1 cellular context compared by ENCODE assay signal in the genomic region with DNA sequence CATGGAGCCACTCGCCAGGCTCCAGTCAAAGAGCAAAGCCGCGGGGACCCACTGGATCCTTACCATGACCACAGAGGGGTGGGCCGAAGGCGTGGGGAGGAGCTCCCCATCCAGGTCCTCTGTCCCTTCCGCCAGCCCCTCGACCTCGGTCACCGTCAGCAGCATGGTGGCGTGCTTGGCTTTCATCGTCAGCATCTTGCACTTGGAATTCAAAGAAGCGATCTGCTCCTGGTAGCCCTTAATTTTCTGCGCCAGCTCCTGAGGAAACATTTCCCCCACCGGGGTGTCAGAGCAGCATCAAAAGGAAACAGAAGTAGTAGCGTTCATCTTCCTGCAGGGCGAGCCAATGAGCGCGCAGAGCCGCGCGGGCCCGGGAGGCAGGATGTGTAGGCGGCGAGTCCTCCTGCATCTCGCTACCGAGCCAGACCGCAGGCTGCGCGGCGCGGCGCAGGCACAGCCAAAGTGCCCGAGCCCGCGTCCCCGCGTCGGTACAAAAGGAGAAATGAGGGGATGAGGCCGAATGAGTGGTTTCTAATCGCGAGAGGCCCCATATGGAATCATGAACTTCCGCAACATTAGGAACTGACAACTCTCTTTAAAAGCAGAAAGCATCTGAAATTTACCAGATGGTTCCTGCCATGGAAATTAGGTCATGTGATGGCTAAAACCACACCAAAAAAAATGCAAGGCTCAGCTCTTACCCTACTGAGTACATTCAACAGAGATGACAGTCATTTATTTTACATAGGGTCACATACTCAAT.
TF ChIP-seq lines count a peak whose summit lies in the region.

No MANE protein-coding gene starts in this region.

TF ChIP-seq in H1, 55 proteins besides CTCF, POLR2A, EP300 and RAD21:
- TF ChIP-seq GABPA (IDR thresholded peaks at IDR 0.05; ENCODE audit: borderline replicate concordance, insufficient read depth, low read length) (peak; percentile 70; the same call in 1 of the 2 replicates), POLR2AphosphoS5 (IDR thresholded peaks at IDR 0.05; ENCODE audit: low read depth, low read length) (peak; percentile 61; the same call in 1 of the 2 replicates), SIRT6 (IDR thresholded peaks at IDR 0.05; ENCODE audit: low read length) (no peak), NRF1 (IDR thresholded peaks at IDR 0.05; ENCODE audit: low read depth, low read length) (0 out of 2 replicates have a peak, but pooled peaks have one; percentile 2), JUN (IDR thresholded peaks at IDR 0.05; ENCODE audit: low read depth, low read length) (no peak), HDAC2 (IDR thresholded peaks at IDR 0.05; ENCODE audit: borderline replicate concordance in 1 of 2, low read depth in 2 of 2, low read length in 2 of 2) (0 out of 4 replicates have a peak, but pooled peaks of 1 of the 2 experiments have one; percentile 12), NANOG (IDR thresholded peaks at IDR 0.05; ENCODE audit: insufficient read depth, low read depth, low read length, poor library complexity, severe bottlenecking) (no peak), YY1 (IDR thresholded peaks at IDR 0.05; ENCODE audit: low read depth, low read length) (0 out of 2 replicates have a peak, but pooled peaks have one; percentile 48), POU5F1 (IDR thresholded peaks at IDR 0.05; ENCODE audit: low read depth, low read length) (no peak), TBP (IDR thresholded peaks at IDR 0.05; ENCODE audit: low read depth, low read length) (peak; percentile 45; the same call in 1 of the 2 replicates), KDM4A (IDR thresholded peaks at IDR 0.05; ENCODE audit: low read depth, low read length, severe bottlenecking) (peak; percentile 67), TAF1 (IDR thresholded peaks at IDR 0.05; ENCODE audit: low read depth, low read length) (peak; percentile 71), TAF7 (optimal IDR thresholded peaks at IDR 0.05; ENCODE audit: borderline replicate concordance, low read depth, low read length) (peak; percentile 72), RBBP5 (IDR thresholded peaks at IDR 0.05; ENCODE audit: borderline replicate concordance, low read depth, low read length) (peak; percentile 74; the same call in 1 of the 2 replicates), CTBP2 (IDR thresholded peaks at IDR 0.05; ENCODE audit: borderline replicate concordance, insufficient read depth, insufficient read length, low read length) (peak; percentile 80), ASH2L (IDR thresholded peaks at IDR 0.05; ENCODE audit: low read length) (peak; percentile 79), BRCA1 (IDR thresholded peaks at IDR 0.05; ENCODE audit: low read depth, low read length) (no peak), SIN3A (conservative IDR thresholded peaks at IDR 0.05 in 1 of 2, IDR thresholded peaks at IDR 0.05 in 1 of 2; ENCODE audit: low read depth in 1 of 2, low read length in 2 of 2) (0 out of 4 replicates have a peak, but pooled peaks of 1 of the 2 experiments have one; percentile 16)
- TF ChIP-seq, protein P1, sequence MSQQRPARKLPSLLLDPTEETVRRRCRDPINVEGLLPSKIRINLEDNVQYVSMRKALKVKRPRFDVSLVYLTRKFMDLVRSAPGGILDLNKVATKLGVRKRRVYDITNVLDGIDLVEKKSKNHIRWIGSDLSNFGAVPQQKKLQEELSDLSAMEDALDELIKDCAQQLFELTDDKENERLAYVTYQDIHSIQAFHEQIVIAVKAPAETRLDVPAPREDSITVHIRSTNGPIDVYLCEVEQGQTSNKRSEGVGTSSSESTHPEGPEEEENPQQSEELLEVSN (IDR thresholded peaks at IDR 0.05) = peak; percentile 42; the same call in 1 of the 2 replicates
- TF ChIP-seq, protein P2, sequence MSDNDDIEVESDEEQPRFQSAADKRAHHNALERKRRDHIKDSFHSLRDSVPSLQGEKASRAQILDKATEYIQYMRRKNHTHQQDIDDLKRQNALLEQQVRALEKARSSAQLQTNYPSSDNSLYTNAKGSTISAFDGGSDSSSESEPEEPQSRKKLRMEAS (IDR thresholded peaks at IDR 0.05) = peak; percentile 63
- TF ChIP-seq, protein P3, sequence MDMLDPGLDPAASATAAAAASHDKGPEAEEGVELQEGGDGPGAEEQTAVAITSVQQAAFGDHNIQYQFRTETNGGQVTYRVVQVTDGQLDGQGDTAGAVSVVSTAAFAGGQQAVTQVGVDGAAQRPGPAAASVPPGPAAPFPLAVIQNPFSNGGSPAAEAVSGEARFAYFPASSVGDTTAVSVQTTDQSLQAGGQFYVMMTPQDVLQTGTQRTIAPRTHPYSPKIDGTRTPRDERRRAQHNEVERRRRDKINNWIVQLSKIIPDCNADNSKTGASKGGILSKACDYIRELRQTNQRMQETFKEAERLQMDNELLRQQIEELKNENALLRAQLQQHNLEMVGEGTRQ (IDR thresholded peaks at IDR 0.05; ENCODE audit: low read length) = peak; percentile 33; the same call in 1 of the 2 replicates
- TF ChIP-seq, protein P4, sequence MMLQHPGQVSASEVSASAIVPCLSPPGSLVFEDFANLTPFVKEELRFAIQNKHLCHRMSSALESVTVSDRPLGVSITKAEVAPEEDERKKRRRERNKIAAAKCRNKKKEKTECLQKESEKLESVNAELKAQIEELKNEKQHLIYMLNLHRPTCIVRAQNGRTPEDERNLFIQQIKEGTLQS (IDR thresholded peaks at IDR 0.05; ENCODE audit: insufficient read depth, low read depth, low read length) = no peak
TF ChIP-seq in H1: peak in this region for 16.
